In the genomic region with DNA sequence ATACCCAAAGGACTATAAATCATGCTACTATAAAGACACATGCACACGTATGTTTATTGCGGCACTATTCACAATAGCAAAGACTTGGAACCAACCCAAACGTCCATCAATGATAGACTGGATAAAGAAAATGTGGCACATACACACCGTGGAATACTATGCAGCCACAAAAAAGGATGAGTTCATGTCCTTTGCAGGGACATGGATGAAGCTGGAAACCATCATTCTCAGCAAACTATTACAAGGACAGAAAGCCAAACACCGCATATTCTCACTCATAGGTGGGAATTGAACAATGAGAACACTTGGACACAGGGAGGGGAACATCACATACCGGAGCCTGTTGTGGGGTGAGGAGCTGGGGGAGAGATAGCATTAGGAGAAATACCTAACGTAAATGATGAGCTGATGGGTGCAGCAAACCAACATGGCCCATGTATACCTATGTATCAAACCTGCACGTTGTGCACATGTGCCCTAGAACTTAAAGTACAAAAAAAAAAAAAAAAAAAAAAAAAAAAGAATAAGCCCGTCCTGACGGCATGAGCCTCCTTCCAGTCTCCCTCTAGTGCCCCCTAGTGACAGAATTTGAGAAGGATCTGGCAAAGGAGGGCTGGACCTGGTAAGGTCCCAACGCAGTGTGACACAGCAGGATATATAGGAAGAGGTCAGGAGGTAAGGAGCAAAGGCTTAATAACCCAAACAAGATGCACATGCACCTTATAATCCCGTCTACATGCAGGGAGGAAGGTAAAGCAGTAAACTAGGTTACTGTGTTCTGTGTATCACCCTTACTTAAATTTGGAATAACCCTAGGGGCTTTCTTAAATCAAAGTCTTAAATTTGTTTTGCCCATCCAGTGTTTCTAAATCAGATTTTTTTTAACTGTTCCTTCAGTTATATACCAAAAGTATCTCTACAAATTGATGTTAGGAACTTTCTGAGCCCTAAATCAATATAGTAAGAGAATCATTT, we compare ENCODE assay signal across 8 cellular contexts.
DNase-seq lines count a peak whose midpoint lies in the region; ATAC-seq and TF ChIP-seq lines count a peak whose summit lies in the region.
"Not testable (repeated sequence)": the region's sequence is repeated elsewhere in the genome, so short reads cannot be mapped to it uniquely, and the experiment has no call there.

No MANE protein-coding gene starts in this region.

- H3K79me2 ChIP-seq in GM23338 (replicated peaks; ENCODE audit: insufficient read depth); fibroblast of lung (ENCODE audit: control insufficient read depth, insufficient read depth, low read length): not testable (repeated sequence)

- not testable (repeated sequence) for H3K4me1 ChIP-seq in GM23338 (ENCODE audit: insufficient read depth); fibroblast of lung (ENCODE audit: control insufficient read depth, extremely low read depth, insufficient read depth, low read length); right lobe of liver

- TF ChIP-seq POLR2A in right lobe of liver (IDR thresholded peaks at IDR 0.05), result not testable (repeated sequence)

- H3K36me3 Mint-ChIP-seq in GM23338 (ENCODE audit: low read depth); activated naive CD4-positive, alpha-beta T cell treated with anti-CD3 and anti-CD28 coated beads, Interleukin-2, amount 50 U/mL, for 24 hours: not testable (repeated sequence)

- H3K4me3 ChIP-seq in BJ (ENCODE audit: low read depth, low read length); GM23338; fibroblast of lung (replicated peaks in 1 of 4; ENCODE audit: control extremely low read depth in 1 of 4, insufficient read depth in 1 of 4, low read depth in 3 of 4, low read length in 4 of 4); right lobe of liver: not testable (repeated sequence)

- H3K9me2 ChIP-seq in GM23338 (ENCODE audit: insufficient read depth), result not testable (repeated sequence)

- not testable (repeated sequence) for H3K27ac Mint-ChIP-seq in GM23338
- H3K27ac Mint-ChIP-seq in activated naive CD4-positive, alpha-beta T cell treated with anti-CD3 and anti-CD28 coated beads, Interleukin-2, amount 50 U/mL, for 24 hours, result peak overlapping the region; percentile 14

- not testable (repeated sequence) for H3K4me2 ChIP-seq in GM23338; fibroblast of lung (ENCODE audit: extremely low read depth, insufficient read depth, low read length)

- not testable (repeated sequence) for H3K27me3 Mint-ChIP-seq in GM23338 (ENCODE audit: insufficient read depth, low read depth, poor library complexity); activated naive CD4-positive, alpha-beta T cell treated with anti-CD3 and anti-CD28 coated beads, Interleukin-2, amount 50 U/mL, for 24 hours

- not testable (repeated sequence) for H3K9me3 ChIP-seq in fibroblast of lung (ENCODE audit: control insufficient read depth, insufficient read depth, low read depth, low read length); right lobe of liver

- H4K20me1 ChIP-seq in GM23338 (replicated peaks; ENCODE audit: insufficient read depth); fibroblast of lung (ENCODE audit: control insufficient read depth, extremely low read depth, insufficient read depth, low read length): not testable (repeated sequence)

- ATAC-seq in GM23338, result peak; percentile 86
- peak; percentile 72 to 88 (median 78) for ATAC-seq in right lobe of liver

- not testable (repeated sequence) for H3K36me3 ChIP-seq in BJ (ENCODE audit: control insufficient read depth, insufficient read depth, low read length); GM23338 (ENCODE audit: insufficient read depth); fibroblast of lung (ENCODE audit: control insufficient read depth, insufficient read depth, low read length); right lobe of liver

- not testable (repeated sequence) for DNase-seq in BJ (ENCODE audit: low read depth)
- DNase-seq in GM23338 (ENCODE audit: low spot score) (peak; percentile 90), NCI-H1436 (lab: John Stamatoyannopoulos, UW) (peak; percentile 70), RWPE1 (ENCODE audit: low spot score) (peak; percentile 21), fibroblast of lung (ENCODE audit: low read depth in 2 of 2) (peak; percentile 39 to 68), right lobe of liver (peak in 1 of 3 donors; percentile 54)
- DNase-seq in stimulated activated CD4-positive, alpha-beta T cell treated with anti-CD3 and anti-CD28 coated beads, Interleukin-12 subunit alpha, Interleukin-12 subunit beta, amount 100 ng/mL, for 48 hours (ENCODE audit: low read depth in 2 of 3, low spot score in 1 of 3), result peak; percentile 5 to 58 (median 11)

- not testable (repeated sequence) for H3K27me3 ChIP-seq in BJ (ENCODE audit: control insufficient read depth, insufficient read depth, low read length); GM23338 (ENCODE audit: insufficient read depth); fibroblast of lung (ENCODE audit: control insufficient read depth, insufficient read depth, low read length); right lobe of liver

- not testable (repeated sequence) for H3K4me3 Mint-ChIP-seq in GM23338; activated naive CD4-positive, alpha-beta T cell treated with anti-CD3 and anti-CD28 coated beads, Interleukin-2, amount 50 U/mL, for 24 hours

- H3K4me1 Mint-ChIP-seq in GM23338; activated naive CD4-positive, alpha-beta T cell treated with anti-CD3 and anti-CD28 coated beads, Interleukin-2, amount 50 U/mL, for 24 hours: not testable (repeated sequence)

- H2AFZ ChIP-seq in GM23338; fibroblast of lung (ENCODE audit: low read length): not testable (repeated sequence)

- intact Hi-C loops in right lobe of liver (cut with DNase I), result not testable (repeated sequence)

- not testable (repeated sequence) for H3K9me3 Mint-ChIP-seq in GM23338; activated naive CD4-positive, alpha-beta T cell treated with anti-CD3 and anti-CD28 coated beads, Interleukin-2, amount 50 U/mL, for 24 hours

- POLR2A ChIA-PET in BJ (lab: Charles Lee); RWPE1 (lab: Yijun Ruan, JAX; ENCODE audit: low non-redundant PET): not testable (repeated sequence)

- not testable (repeated sequence) for H3K9ac ChIP-seq in fibroblast of lung (ENCODE audit: insufficient read depth, low read length)

- CTCF ChIA-PET in BJ (lab: Yijun Ruan, JAX), result interaction anchor here (0.8 kb wide), 1 partner anchor 204 kb away, joined by 3 read pairs; no protein-coding TSS in a partner anchor
- CTCF ChIA-PET in RWPE1 (lab: Yijun Ruan, JAX), result not testable (repeated sequence)

- peak; percentile 70 for TF ChIP-seq CTCF in BJ (IDR thresholded peaks at IDR 0.05; ENCODE audit: insufficient read depth, low read depth, low read length)
- TF ChIP-seq CTCF in GM23338 (conservative IDR thresholded peaks at IDR 0.05; ENCODE audit: low read depth in 2 of 2), result peak; percentile 71 to 79
- 0 out of 2 replicates have a peak, but pooled peaks have one; percentile 14 for TF ChIP-seq CTCF in RWPE1 (conservative IDR thresholded peaks at IDR 0.05; ENCODE audit: low read depth)
- TF ChIP-seq CTCF in fibroblast of lung (conservative IDR thresholded peaks at IDR 0.05 in 1 of 2, IDR thresholded peaks at IDR 0.05 in 1 of 2; ENCODE audit: low read depth in 1 of 2, low read length in 2 of 2), result peak; percentile 66 to 70
- TF ChIP-seq CTCF in right lobe of liver (IDR thresholded peaks at IDR 0.05), result peak; percentile 42 to 66 (median 58)

- H3K27ac ChIP-seq in GM23338 (ENCODE audit: low read depth); RWPE1; fibroblast of lung (ENCODE audit: insufficient read depth, low read length); right lobe of liver: not testable (repeated sequence)

- not testable (repeated sequence) for H3F3A ChIP-seq in GM23338 (replicated peaks; ENCODE audit: low read depth)

- WGBS in right lobe of liver (ENCODE audit: insufficient coverage, low coverage, low lambda C conversion rate, missing lambda C conversion rate), result 10% methylated on average over 8 of the region's 12 CpGs

Comparison
In these comparisons a context has a peak if more than half of its experiments do, and no peak if none do; other contexts are left out.
1. CTCF ChIP-seq: peak in every context shown above with its lines; median percentile 75 in GM23338; 70 in BJ; 68 in fibroblast of lung; 58 in right lobe of liver; 14 in RWPE1.